In the genomic region with DNA sequence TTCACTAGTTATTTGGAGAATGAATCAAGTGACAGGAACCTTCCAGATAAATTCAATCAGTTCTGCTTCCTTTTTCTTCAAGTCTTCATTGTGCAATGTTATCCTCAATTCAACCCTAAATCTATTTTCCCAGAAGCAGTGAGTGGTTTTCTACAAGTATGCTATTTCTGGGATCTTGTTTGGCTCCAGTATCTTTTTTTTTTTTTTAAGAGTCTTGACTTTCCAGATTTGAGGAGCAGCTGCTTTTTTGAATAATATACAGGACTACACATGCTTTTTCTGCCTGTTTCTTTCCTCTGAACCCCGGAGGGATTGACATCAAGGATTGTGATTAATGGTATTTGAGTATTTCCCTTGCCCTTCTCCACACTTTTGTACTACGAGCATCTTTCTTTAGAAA, we compare ENCODE assay signal across 21 cellular contexts.
DNase-seq lines count a peak whose midpoint lies in the region; ATAC-seq, FAIRE-seq and TF ChIP-seq lines count a peak whose summit lies in the region.
"Had no signal": no experiment of that assay in that cellular context is flagged by ENCODE, and none has a peak within 500 bp of the region (broad histone marks: within the 10 kb centered on the region; RNA-seq: fewer than 3 reads in every experiment).

No MANE protein-coding gene starts in this region.

- H3K27ac Mint-ChIP-seq in astrocyte (ENCODE audit: unreplicated experiment): no peak overlapping the region
- H3K27ac Mint-ChIP-seq: activated T-cell treated with anti-CD3 and anti-CD28 coated beads, Interleukin-2, amount 50 U/mL, for 72 hours; HFFc6 had no signal

- H3K36me3 ChIP-seq in astrocyte (ENCODE audit: insufficient read depth, low read length) (no peaks in the 10 kb centered on the region), heart left ventricle (no peaks in the 10 kb centered on the region), psoas muscle (ENCODE audit: insufficient read depth in 1 of 2, low read depth in 1 of 2) (no peaks in the 10 kb centered on the region)
- H3K36me3 ChIP-seq: ascending aorta, thyroid gland had no signal

- no peak for FAIRE-seq in astrocyte (lab: Jason Lieb, UNC)
- FAIRE-seq: G401.6 had no signal

- H3K9ac ChIP-seq in astrocyte (ENCODE audit: low read length): no peak overlapping the region

- 43 to 62% (median 53%) methylated on average over 2 of the region's 2 CpGs for WGBS in heart left ventricle, 4 donors
- WGBS in psoas muscle, 3 donors: 26 to 42% (median 33%) methylated on average over 2 of the region's 2 CpGs

- TF ChIP-seq CTCF in AG09319 (IDR thresholded peaks at IDR 0.05; ENCODE audit: low read depth, low read length): no peak
- no peak for TF ChIP-seq CTCF in astrocyte (IDR thresholded peaks at IDR 0.05; ENCODE audit: insufficient read depth, low read depth, low read length)
- TF ChIP-seq CTCF in heart left ventricle (IDR thresholded peaks at IDR 0.05): no peak
- no peak for TF ChIP-seq CTCF in psoas muscle (IDR thresholded peaks at IDR 0.05)

- H3K4me3 ChIP-seq in astrocyte (ENCODE audit: insufficient read depth, low read depth, low read length): no peak overlapping the region
- no peak overlapping the region for H3K4me3 ChIP-seq in heart left ventricle
- H3K4me3 ChIP-seq in psoas muscle: no peak overlapping the region
- H3K4me3 ChIP-seq: ascending aorta, thyroid gland had no signal

- H4K20me1 ChIP-seq in astrocyte (ENCODE audit: insufficient read depth, low read length): no peaks in the 10 kb centered on the region

- H3K9me3 ChIP-seq in astrocyte (ENCODE audit: insufficient read depth, low read depth, low read length) (no peaks in the 10 kb centered on the region), heart left ventricle (no peaks in the 10 kb centered on the region), psoas muscle (no peaks in the 10 kb centered on the region)
- H3K9me3 ChIP-seq: ascending aorta, Caco-2, thyroid gland had no signal

- no peak overlapping the region for H2AFZ ChIP-seq in astrocyte (ENCODE audit: low read depth, low read length)

- no peaks in the 10 kb centered on the region for H3K9me3 Mint-ChIP-seq in astrocyte (ENCODE audit: unreplicated experiment)
- H3K9me3 Mint-ChIP-seq: HFFc6 had no signal

- H3K4me1 Mint-ChIP-seq in astrocyte (ENCODE audit: low read depth, unreplicated experiment): no peaks in the 10 kb centered on the region

- H3K4me1 ChIP-seq in astrocyte (ENCODE audit: insufficient read depth, low read length) (no peaks in the 10 kb centered on the region), heart left ventricle (peaks cover 0 to 26% (median 2%) of the 10 kb centered on the region in 12 donors), psoas muscle (no peaks in the 10 kb centered on the region)
- H3K4me1 ChIP-seq: Caco-2, thyroid gland had no signal

- TF ChIP-seq POLR2A in heart left ventricle (IDR thresholded peaks at IDR 0.05): no peak

- ATAC-seq in heart left ventricle: peak; percentile 34 to 87 (median 74)
- ATAC-seq in psoas muscle: peak; percentile 15 to 54 (median 34)
- ATAC-seq in HG02884 (IDR thresholded peaks at IDR 0.05; ENCODE audit: unreplicated experiment): no peak
- ATAC-seq in GM18907 (IDR thresholded peaks at IDR 0.05; ENCODE audit: unreplicated experiment): no peak
- ATAC-seq: activated T-cell treated with anti-CD3 and anti-CD28 coated beads, Interleukin-2, amount 50 U/mL, for 72 hours; SK-N-SH treated with all-trans-retinoic acid at 6 μM for 48 hours had no signal

- no peaks in the 10 kb centered on the region for H3K79me2 ChIP-seq in astrocyte (ENCODE audit: insufficient read depth, low read length)

- intact Hi-C loops in heart left ventricle (cut with DNase I) (loop anchor here in 1 of 10 donors (5.0 kb wide), 1 partner anchor 46 kb away; no protein-coding TSS in a partner anchor), psoas muscle (cut with DNase I) (no loop called here)

- no peaks in the 10 kb centered on the region for H3K27me3 ChIP-seq in astrocyte (ENCODE audit: insufficient read depth, low read length)
- no peaks in the 10 kb centered on the region for H3K27me3 ChIP-seq in heart left ventricle
- H3K27me3 ChIP-seq in psoas muscle (ENCODE audit: insufficient read depth in 3 of 3, low read length in 2 of 3): no peaks in the 10 kb centered on the region
- H3K27me3 ChIP-seq: ascending aorta, thyroid gland had no signal

- H3K36me3 Mint-ChIP-seq in astrocyte (ENCODE audit: low read depth, unreplicated experiment): no peaks in the 10 kb centered on the region

- H3K27me3 Mint-ChIP-seq in astrocyte (ENCODE audit: low read depth, unreplicated experiment): no peaks in the 10 kb centered on the region

- no peak overlapping the region for H3K4me3 Mint-ChIP-seq in astrocyte (ENCODE audit: unreplicated experiment)
- H3K4me3 Mint-ChIP-seq: activated T-cell treated with anti-CD3 and anti-CD28 coated beads, Interleukin-2, amount 50 U/mL, for 72 hours; HFFc6 had no signal

- DNase-seq in AG09319 (ENCODE audit: extremely low read depth, low read depth) (peak; percentile 10), astrocyte (ENCODE audit: low read depth) (peak; percentile 64), heart left ventricle (no peak), psoas muscle (no peak), dermis blood vessel endothelial cell (no peak)
- DNase-seq in stimulated activated CD4-positive, alpha-beta T cell treated with anti-CD3 and anti-CD28 coated beads, Interleukin-4, amount 100 ng/mL, for 4 hours: no peak
- DNase-seq: activated CD4-positive, alpha-beta T cell treated with anti-CD3 and anti-CD28 coated beads, Interleukin-2, amount 50 U/mL, for 48 hours; activated T-cell treated with anti-CD3 and anti-CD28 coated beads, Interleukin-2, amount 50 U/mL, for 72 hours; Caco-2; effector CD4-positive, alpha-beta T cell; HFFc6; islet precursor cell; KG1; NCI-H1417 treated with DMSO at 0.1 percent for 48 hours; NCI-H510A; thyroid gland had no signal

- H3K27ac ChIP-seq in astrocyte (ENCODE audit: low read depth, low read length) (no peak overlapping the region), heart left ventricle (peak overlapping the region in 9 of 12 donors; percentile 16 to 73 (median 36)), psoas muscle (no peak overlapping the region)

- no peak overlapping the region for H3K4me2 ChIP-seq in astrocyte (ENCODE audit: low read length)

Comparison
In these comparisons a context has a peak if more than half of its experiments do, and no peak if none do; other contexts are left out.
1. DNase-seq: peak in AG09319 (single experiment) and astrocyte (single experiment); none in heart left ventricle (0 of 5), psoas muscle (0 of 2), dermis blood vessel endothelial cell (single experiment) and stimulated activated CD4-positive, alpha-beta T cell treated with anti-CD3 and anti-CD28 coated beads, Interleukin-4, amount 100 ng/mL, for 4 hours (0 of 2).
2. H3K27ac ChIP-seq: peak in heart left ventricle (9 of 12); none in astrocyte (single experiment) and psoas muscle (single experiment).
3. ATAC-seq: peak in heart left ventricle (4 of 4) and psoas muscle (4 of 4); none in HG02884 (single experiment) and GM18907 (single experiment).